15 cellular contexts compared by ENCODE assay signal in the genomic region with DNA sequence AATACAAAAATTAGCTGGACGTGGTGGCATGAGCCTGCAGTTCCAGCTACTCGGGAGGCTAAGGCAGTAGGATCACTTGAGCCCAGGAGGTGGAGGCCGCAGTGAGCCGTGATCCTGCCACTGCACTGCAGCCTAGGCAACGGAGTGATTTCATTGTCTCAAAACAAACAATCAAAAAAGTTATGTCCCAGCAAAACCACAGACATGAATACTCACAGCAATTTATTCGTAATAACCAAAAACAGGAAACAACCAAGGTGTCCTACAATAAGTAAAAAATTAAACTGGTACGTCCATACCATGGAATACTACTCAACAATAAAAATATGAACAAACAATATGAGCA. TPM values are rescaled to one million over a fixed set of nuclear protein-coding genes. Genes with fewer than 3 reads are reported as not detected.
DNase-seq lines count a peak whose midpoint lies in the region; ATAC-seq, FAIRE-seq and TF ChIP-seq lines count a peak whose summit lies in the region.
"Had no signal": no experiment of that assay in that cellular context is flagged by ENCODE, and none has a peak within 500 bp of the region (broad histone marks: within the 10 kb centered on the region; RNA-seq: fewer than 3 reads in every experiment).

No MANE protein-coding gene starts in this region.

- no peaks in the 10 kb centered on the region for H3K36me3 ChIP-seq in Karpas-422 (ENCODE audit: insufficient read depth, low read length)
- H3K36me3 ChIP-seq in keratinocyte (ENCODE audit: control insufficient read depth in 2 of 2, extremely low read depth in 1 of 2, insufficient read depth in 2 of 2, low read length in 2 of 2), result no peaks in the 10 kb centered on the region
- H3K36me3 ChIP-seq: lower lobe of right lung had no signal

- ATAC-seq in left ventricle myocardium superior, result no peak

- H3K9ac ChIP-seq in Karpas-422 (ENCODE audit: low read length) (no peak overlapping the region), keratinocyte (ENCODE audit: control insufficient read depth, extremely low read depth, insufficient read depth, low read length) (peak overlapping the region; percentile 87)

- H4K20me1 ChIP-seq in Karpas-422 (ENCODE audit: insufficient read depth, low read depth, low read length) (no peaks in the 10 kb centered on the region), keratinocyte (ENCODE audit: control insufficient read depth, extremely low read depth, insufficient read depth, low read length) (no peaks in the 10 kb centered on the region)

- H3K27ac ChIP-seq in Karpas-422 (ENCODE audit: low read length), result no peak overlapping the region
- H3K27ac ChIP-seq in keratinocyte (ENCODE audit: control insufficient read depth, insufficient read depth, low read length), result peak overlapping the region; percentile 98
- H3K27ac ChIP-seq: lower lobe of right lung had no signal

- no peak overlapping the region for H2AFZ ChIP-seq in Karpas-422 (ENCODE audit: low read length)
- H2AFZ ChIP-seq in keratinocyte (ENCODE audit: control insufficient read depth, low read length), result no peak overlapping the region

- TF ChIP-seq CTCF in AG10803 (conservative IDR thresholded peaks at IDR 0.05; ENCODE audit: low read length) (no peak), keratinocyte (optimal IDR thresholded peaks at IDR 0.05 in 1 of 3, IDR thresholded peaks at IDR 0.05 in 1 of 3, conservative IDR thresholded peaks at IDR 0.05 in 1 of 3; ENCODE audit: extremely low read depth in 1 of 3, insufficient read depth in 2 of 3, low read length in 3 of 3) (no peak)

- H3K27me3 Mint-ChIP-seq in activated naive CD8-positive, alpha-beta T cell treated with anti-CD3 and anti-CD28 coated beads for 36 hours, result no peaks in the 10 kb centered on the region

- H3K79me2 ChIP-seq in Karpas-422 (ENCODE audit: low read length), result no peaks in the 10 kb centered on the region
- H3K79me2 ChIP-seq in keratinocyte (ENCODE audit: control insufficient read depth, insufficient read depth, low read length), result no peaks in the 10 kb centered on the region

- DNase-seq in AG10803 (ENCODE audit: low read depth), result peak; percentile 76
- peak; percentile 9 for DNase-seq in Karpas-422
- peak; percentile 41 for DNase-seq in astrocyte of the hippocampus (ENCODE audit: low read depth, low spot score)
- no peak for DNase-seq in keratinocyte (ENCODE audit: low read depth, low spot score)
- no peak for DNase-seq in NCI-H82 treated with DMSO at 0.1 percent for 48 hours (lab: John Stamatoyannopoulos, UW; ENCODE audit: unreplicated experiment)
- DNase-seq in left ventricle myocardium superior, result no peak
- no peak for DNase-seq in stimulated activated naive CD4-positive, alpha-beta T cell treated with Interleukin-2 at 50 U/mL for 16 hours (lab: John Stamatoyannopoulos, UW)
- DNase-seq in activated naive CD8-positive, alpha-beta T cell treated with anti-CD3 and anti-CD28 coated beads for 36 hours, result no peak
- DNase-seq: activated CD4-positive, CD25-positive, alpha-beta regulatory T cell treated with anti-CD3 and anti-CD28 coated beads, Interleukin-2, amount 50 U/mL, for 72 hours; lower lobe of right lung; NCI-H1436 treated with DMSO at 0.1 percent for 48 hours; NCI-H446; nucleus accumbens; T-helper 1 cell had no signal

- H3K9me2 ChIP-seq in Karpas-422 (replicated peaks; ENCODE audit: insufficient read depth, low read length), result no peaks in the 10 kb centered on the region

- H3K27me3 ChIP-seq in Karpas-422 (ENCODE audit: low read length) (no peaks in the 10 kb centered on the region), keratinocyte (ENCODE audit: control insufficient read depth, extremely low read depth, insufficient read depth, low read length) (no peaks in the 10 kb centered on the region)

- intact Hi-C loops in left ventricle myocardium superior (cut with micrococcal nuclease), result no loop called here

- dilution Hi-C loops in keratinocyte (cut with MboI; ENCODE audit: extremely low pct_ligation_motif_present, low sequenced_read_pairs), result no loop called here

- no peak overlapping the region for H3K4me3 ChIP-seq in AG10803 (ENCODE audit: low read length)
- no peak overlapping the region for H3K4me3 ChIP-seq in Karpas-422 (ENCODE audit: low read length)
- no peak overlapping the region for H3K4me3 ChIP-seq in keratinocyte (ENCODE audit: control insufficient read depth in 2 of 3, extremely low read depth in 1 of 3, insufficient read depth in 2 of 3, low read depth in 1 of 3, low read length in 3 of 3)
- H3K4me3 ChIP-seq: lower lobe of right lung had no signal

- H3K36me3 Mint-ChIP-seq in activated naive CD8-positive, alpha-beta T cell treated with anti-CD3 and anti-CD28 coated beads for 36 hours, result peaks cover 3% of the 10 kb centered on the region

- no peaks in the 10 kb centered on the region for H3K9me3 Mint-ChIP-seq in activated naive CD8-positive, alpha-beta T cell treated with anti-CD3 and anti-CD28 coated beads for 36 hours

- no peaks in the 10 kb centered on the region for H3K4me1 Mint-ChIP-seq in activated naive CD8-positive, alpha-beta T cell treated with anti-CD3 and anti-CD28 coated beads for 36 hours

- no peak overlapping the region for H3K4me3 Mint-ChIP-seq in activated naive CD8-positive, alpha-beta T cell treated with anti-CD3 and anti-CD28 coated beads for 36 hours

- H3K27ac Mint-ChIP-seq in activated naive CD8-positive, alpha-beta T cell treated with anti-CD3 and anti-CD28 coated beads for 36 hours, result no peak overlapping the region

- H3K4me1 ChIP-seq in Karpas-422 (ENCODE audit: low read length) (no peaks in the 10 kb centered on the region), keratinocyte (ENCODE audit: control insufficient read depth, extremely low read depth, insufficient read depth, low read length) (peaks cover 31% of the 10 kb centered on the region)
- H3K4me1 ChIP-seq: lower lobe of right lung had no signal

- H3K4me2 ChIP-seq in Karpas-422 (ENCODE audit: low read depth, low read length, poor library complexity, severe bottlenecking), result no peak overlapping the region
- H3K4me2 ChIP-seq in keratinocyte (ENCODE audit: control insufficient read depth, extremely low read depth, insufficient read depth, low read depth, low read length), result peak overlapping the region; percentile 67

- no peak for FAIRE-seq in keratinocyte (lab: Jason Lieb, UNC)
- FAIRE-seq: colon had no signal

- H3K9me3 ChIP-seq in Karpas-422 (ENCODE audit: low read length), result no peaks in the 10 kb centered on the region
- no peaks in the 10 kb centered on the region for H3K9me3 ChIP-seq in keratinocyte (ENCODE audit: control insufficient read depth, low read depth, low read length)
- H3K9me3 ChIP-seq: lower lobe of right lung had no signal

- H3K9me1 ChIP-seq in keratinocyte (ENCODE audit: control insufficient read depth, extremely low read depth, insufficient read depth, low read length), result no peaks in the 10 kb centered on the region

RNA-seq across cellular contexts. Expression of a gene that starts 11.6 kb away (rescaled TPM):
- total RNA-seq in Karpas-422 (2014; rRNA removed; shearing (Covaris generic); ENCODE audit: low replicate concordance), result 3.0 and 3.5 TPM in 2 replicates
- 23.9 to 34.4 TPM (median 28.4 TPM) in 3 replicates for polyA plus RNA-seq in keratinocyte
- 20.2 TPM for polyA plus RNA-seq in keratinocyte (2011; ENCODE audit: low read depth)
- 17.9 and 23.3 TPM in 2 replicates for polyA plus RNA-seq in keratinocyte (2011; cell fraction: cytosol; rRNA removed)
- 45.1 and 49.3 TPM in 2 replicates for polyA plus RNA-seq in keratinocyte (2011; cell fraction: nucleus; rRNA removed)
- polyA plus RNA-seq in keratinocyte (2012; ENCODE audit: low replicate concordance), result 14.1 and 23.9 TPM in 2 replicates
- polyA minus RNA-seq in keratinocyte, result 23.1 to 44.0 TPM (median 27.9 TPM) in 3 replicates
- 15.3 TPM for polyA minus RNA-seq in keratinocyte (2011; cell fraction: cytosol; rRNA and poly(A)+ RNA removed)
- 21.0 and 31.0 TPM in 2 replicates for polyA minus RNA-seq in keratinocyte (2011; cell fraction: nucleus; rRNA and poly(A)+ RNA removed)
- 27.8 TPM for total RNA-seq in left ventricle myocardium superior
- total RNA-seq in activated naive CD8-positive, alpha-beta T cell treated with anti-CD3 and anti-CD28 coated beads for 36 hours, result 1 to 10 TPM; 1.7 to 2.0 TPM

Comparison
In these comparisons a context has a peak if more than half of its experiments do, and no peak if none do; other contexts are left out.
1. DNase-seq: peak in AG10803 (single experiment), Karpas-422 (single experiment) and astrocyte of the hippocampus (single experiment); none in keratinocyte (single experiment), NCI-H82 treated with DMSO at 0.1 percent for 48 hours (single experiment), left ventricle myocardium superior (single experiment), stimulated activated naive CD4-positive, alpha-beta T cell treated with Interleukin-2 at 50 U/mL for 16 hours (single experiment) and activated naive CD8-positive, alpha-beta T cell treated with anti-CD3 and anti-CD28 coated beads for 36 hours (single experiment).